ENCODE assay signal across 9 cellular contexts in genomic region chr22:44192098-44192810, GRCh38.
DNase-seq lines count a peak whose midpoint lies in the region; ATAC-seq and TF ChIP-seq lines count a peak whose summit lies in the region.
"Had no signal": no experiment of that assay in that cellular context is flagged by ENCODE, and none has a peak within 500 bp of the region (broad histone marks: within the 10 kb centered on the region; RNA-seq: fewer than 3 reads in every experiment).

No MANE protein-coding gene starts in this region.

- peaks cover 2% of the 10 kb centered on the region for H3K36me3 ChIP-seq in GM06990 (ENCODE audit: control insufficient read depth, insufficient read depth, low read length)
- H3K36me3 ChIP-seq in neutrophil, result peaks cover 95% of the 10 kb centered on the region
- H3K36me3 ChIP-seq: pancreas had no signal

- H3K9me3 ChIP-seq in neutrophil, result no peaks in the 10 kb centered on the region
- H3K9me3 ChIP-seq: pancreas had no signal

- DNase-seq in GM06990 (ENCODE audit: extremely low read depth, insufficient read length), result peak; percentile 67
- DNase-seq in NOMO-1 treated with dmso at 0.1 percent for 144 hours (lab: John Stamatoyannopoulos, UW; ENCODE audit: unreplicated experiment), result peak; percentile 53
- DNase-seq in activated naive CD4-positive, alpha-beta T cell treated with Interleukin-2 at 50 U/mL for 16 hours, result peak; percentile 31
- no peak for DNase-seq in inferior parietal cortex (ENCODE audit: extremely low spot score)
- DNase-seq in cerebellar cortex (ENCODE audit: low spot score), result no peak

- TF ChIP-seq CTCF in GM06990 (IDR thresholded peaks at IDR 0.05; ENCODE audit: insufficient read depth, low read length, poor library complexity, severe bottlenecking) (no peak), neutrophil (IDR thresholded peaks at IDR 0.05) (peak; percentile 25)

- H3K4me1 ChIP-seq in neutrophil (ENCODE audit: control insufficient read depth in 1 of 2, insufficient read depth in 1 of 2, low read depth in 1 of 2, low read length in 1 of 2), result peaks cover 33 to 36% of the 10 kb centered on the region in 2 experiments
- H3K4me1 ChIP-seq: pancreas had no signal

- no peaks in the 10 kb centered on the region for H3K27me3 ChIP-seq in GM06990 (replicated peaks; ENCODE audit: control insufficient read depth, insufficient read depth, low read length)
- H3K27me3 ChIP-seq in neutrophil, result no peaks in the 10 kb centered on the region
- H3K27me3 ChIP-seq: pancreas had no signal

- no peak for ATAC-seq in GM18502 (IDR thresholded peaks at IDR 0.05; ENCODE audit: poor library complexity, unreplicated experiment)
- ATAC-seq in HG03565 (IDR thresholded peaks at IDR 0.05; ENCODE audit: unreplicated experiment), result no peak
- ATAC-seq: pancreas had no signal

- peak overlapping the region; percentile 62 for H3K27ac ChIP-seq in neutrophil
- H3K27ac ChIP-seq: pancreas had no signal

- no peak overlapping the region for H3K4me3 ChIP-seq in GM06990 (replicated peaks; ENCODE audit: low read depth, low read length)
- H3K4me3 ChIP-seq in neutrophil (ENCODE audit: low read depth in 1 of 2, low read length in 1 of 2), result no peak overlapping the region
- H3K4me3 ChIP-seq: pancreas had no signal

Comparison
In these comparisons a context has a peak if more than half of its experiments do, and no peak if none do; other contexts are left out.
1. DNase-seq: peak in GM06990 (single experiment), NOMO-1 treated with dmso at 0.1 percent for 144 hours (single experiment) and activated naive CD4-positive, alpha-beta T cell treated with Interleukin-2 at 50 U/mL for 16 hours (single experiment); none in inferior parietal cortex (single experiment) and cerebellar cortex (single experiment).